ENCODE assay signal across 16 cellular contexts in genomic region chr2:189217546-189217945, GRCh38. TPM values are rescaled to one million over a fixed set of nuclear protein-coding genes. Genes with fewer than 3 reads are reported as not detected.
A peak's percentile ranks its signal among the peaks of the same experiment; 100 is the strongest.
DNase-seq lines count a peak whose midpoint lies in the region; ATAC-seq, FAIRE-seq and TF ChIP-seq lines count a peak whose summit lies in the region.
"Had no signal": no experiment of that assay in that cellular context is flagged by ENCODE, and none has a peak within 500 bp of the region (broad histone marks: within the 10 kb centered on the region; RNA-seq: fewer than 3 reads in every experiment).

No MANE protein-coding gene starts in this region.

- no peak for TF ChIP-seq POLR2A in GM12891 (IDR thresholded peaks at IDR 0.05; ENCODE audit: low read depth, low read length)

- DNase-seq in 8988T (peak; percentile 7), dermis microvascular lymphatic vessel endothelial cell (ENCODE audit: low read depth in 2 of 2) (peak; percentile 16 to 44), islet precursor cell (peak; percentile 92), NCI-H748 treated with DMSO at 0.1 percent for 48 hours (lab: John Stamatoyannopoulos, UW) (no peak), GM13976 (ENCODE audit: low spot score) (no peak), GM12891 (ENCODE audit: insufficient read length, low spot score) (no peak)
- DNase-seq: activated CD4-positive, alpha-beta memory T cell treated with anti-CD3 and anti-CD28 coated beads for 36 hours; cortex of kidney; DMS79; NCI-H1436; retina; T-helper 17 cell had no signal

- H3K36me3 ChIP-seq in HUES64 (ENCODE audit: insufficient read depth, low read length), result no peaks in the 10 kb centered on the region
- H3K36me3 ChIP-seq: suprapubic skin had no signal

- no peak for ATAC-seq in GM18517 (IDR thresholded peaks at IDR 0.05; ENCODE audit: unreplicated experiment)
- ATAC-seq: activated naive CD4-positive, alpha-beta T cell treated with anti-CD3 and anti-CD28 coated beads, Interleukin-2, amount 50 U/mL, for 72 hours; T-helper 17 cell had no signal

- WGBS in HUES64, result 14% methylated on average over 6 of the region's 6 CpGs

- TF ChIP-seq CTCF in GM13976 (IDR thresholded peaks at IDR 0.05; ENCODE audit: borderline replicate concordance, control extremely low read depth, extremely low read depth, insufficient read depth, missing control alignments), result no peak

- H3K9me3 ChIP-seq in HUES64 (ENCODE audit: insufficient read depth, low read depth, low read length), result no peaks in the 10 kb centered on the region
- H3K9me3 ChIP-seq: suprapubic skin had no signal

- peaks cover 46% of the 10 kb centered on the region for H3K4me1 ChIP-seq in HUES64 (ENCODE audit: insufficient read depth, low read length)

- peak overlapping the region; percentile 85 for H3K27ac ChIP-seq in HUES64 (ENCODE audit: low read depth, low read length)
- H3K27ac ChIP-seq: suprapubic skin had no signal

- peak overlapping the region; percentile 31; the same call in 1 of the 2 replicates for H3K9ac ChIP-seq in HUES64 (ENCODE audit: low read depth, low read length)

- H3K4me3 ChIP-seq in HUES64 (ENCODE audit: low read length), result no peak overlapping the region
- H3K4me3 ChIP-seq: suprapubic skin had no signal

- FAIRE-seq in GM12891 (lab: Jason Lieb, UNC), result no peak

- in situ Hi-C loops in GM13976 (cut with MboI; ENCODE audit: low sequenced_read_pairs, unreplicated experiment), result no loop called here

- no peaks in the 10 kb centered on the region for H3K27me3 ChIP-seq in HUES64 (ENCODE audit: insufficient read depth, low read length)
- H3K27me3 ChIP-seq: suprapubic skin had no signal

TF ChIP-seq in GM12891, 5 proteins besides CTCF, POLR2A, EP300 and RAD21:
- no peak for TF ChIP-seq POU2F2 (IDR thresholded peaks at IDR 0.05; ENCODE audit: low read depth, low read length)
- no peak for TF ChIP-seq SPI1 (IDR thresholded peaks at IDR 0.05; ENCODE audit: low read depth, low read length)
- TF ChIP-seq POLR2AphosphoS5 (IDR thresholded peaks at IDR 0.05; ENCODE audit: low read depth, low read length), result no peak
- no peak for TF ChIP-seq TAF1 (IDR thresholded peaks at IDR 0.05; ENCODE audit: low read depth, low read length)
- TF ChIP-seq PAX5 (IDR thresholded peaks at IDR 0.05; ENCODE audit: insufficient read depth, low read length, severe bottlenecking), result no peak

RNA-seq across cellular contexts. Expression of gene COL5A2, which starts 38.0 kb away (rescaled TPM):
- polyA plus RNA-seq in HUES64 (2013, experiment 1 of 2), result 15.3 TPM
- polyA plus RNA-seq in HUES64 (2013, experiment 2 of 2), result 22.1 TPM
- total RNA-seq in dermis microvascular lymphatic vessel endothelial cell, result 37.0 and 37.6 TPM in 2 replicates
- 0.18 TPM for polyA plus RNA-seq in GM12891 (2012; ENCODE audit: low read depth, missing spikeins)

Comparison
In these comparisons a context has a peak if more than half of its experiments do, and no peak if none do; other contexts are left out.
1. DNase-seq: peak in 8988T (single experiment), dermis microvascular lymphatic vessel endothelial cell (2 of 2) and islet precursor cell (single experiment); none in NCI-H748 treated with DMSO at 0.1 percent for 48 hours (single experiment), GM13976 (single experiment) and GM12891 (single experiment).